Comparison of ENCODE assay signal across 8 cellular contexts in the genomic region with DNA sequence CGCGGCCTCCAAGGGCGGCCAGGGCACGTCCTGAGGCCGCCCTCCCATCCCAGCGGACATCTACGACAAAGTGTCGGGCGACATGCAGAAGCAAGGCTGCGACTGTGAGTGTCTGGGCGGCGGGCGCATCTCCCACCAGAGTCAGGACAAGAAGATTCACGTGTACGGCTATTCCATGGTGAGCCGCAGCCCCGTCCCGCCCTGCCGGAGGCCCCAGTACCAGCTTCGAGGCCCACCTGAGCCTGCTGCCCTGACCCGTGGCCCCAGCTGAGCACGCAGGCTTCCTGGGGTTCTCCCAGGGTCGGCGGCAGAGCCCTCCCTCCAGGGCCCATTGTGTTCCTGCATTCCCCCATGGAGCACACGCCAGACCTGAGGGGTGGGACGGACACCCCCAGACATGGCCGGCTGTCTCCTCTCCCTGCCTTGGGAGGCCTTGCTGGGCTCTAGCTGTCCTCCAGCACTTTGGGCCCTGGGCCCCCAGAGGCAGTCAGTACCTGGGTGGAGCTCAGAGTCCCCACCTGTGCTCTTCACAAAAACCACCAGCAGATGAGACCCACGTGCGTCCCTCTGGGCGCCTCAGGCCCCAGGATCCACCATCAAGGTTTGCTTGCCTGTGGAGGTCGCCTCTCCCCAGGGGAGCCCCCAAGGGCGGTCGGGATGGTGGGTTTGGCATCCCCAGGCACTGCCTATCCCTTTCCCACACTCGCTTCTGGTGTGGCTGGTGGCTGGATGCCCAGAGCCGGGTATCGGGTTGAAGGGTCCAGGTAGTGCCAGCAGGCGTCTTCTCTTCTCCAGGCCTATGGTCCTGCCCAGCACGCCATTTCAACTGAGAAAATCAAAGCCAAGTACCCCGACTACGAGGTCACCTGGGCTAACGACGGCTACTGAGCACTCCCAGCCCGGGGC.
A peak's percentile ranks its signal among the peaks of the same experiment; 100 is the strongest.
DNase-seq lines count a peak whose midpoint lies in the region; ATAC-seq and TF ChIP-seq lines count a peak whose summit lies in the region.

No MANE protein-coding gene starts in this region.

- H3K4me1 ChIP-seq in iPS-18a (ENCODE audit: control insufficient read depth, low read depth, low read length): peaks cover 6% of the 10 kb centered on the region

- no peak overlapping the region for H3K9ac ChIP-seq in iPS-18a (ENCODE audit: low read length)

- H3K36me3 Mint-ChIP-seq in activated naive CD8-positive, alpha-beta T cell: no peaks in the 10 kb centered on the region
- peaks cover 17 to 27% of the 10 kb centered on the region in 2 donors for H3K36me3 Mint-ChIP-seq in stimulated activated naive B cell treated with anti-CD40 and anti-IgM and Interleukin-4, amounts not matched to agents 10 μg/mL and 1 μg/mL and 100 μg/mL, for 72 hours

- H3K27me3 ChIP-seq in HL-60 (ENCODE audit: insufficient read depth, poor library complexity, severe bottlenecking) (peaks cover 2% of the 10 kb centered on the region), iPS-18a (ENCODE audit: control insufficient read depth, insufficient read depth, low read length) (no peaks in the 10 kb centered on the region)

- peak overlapping the region; percentile 66 for H3K27ac Mint-ChIP-seq in activated naive CD8-positive, alpha-beta T cell
- peak overlapping the region; percentile 86 for H3K27ac Mint-ChIP-seq in stimulated activated naive B cell treated with anti-CD40 and anti-IgM and Interleukin-4, amounts not matched to agents 10 μg/mL and 1 μg/mL and 100 μg/mL, for 72 hours

- peaks cover 4% of the 10 kb centered on the region for H3K36me3 ChIP-seq in iPS-18a (ENCODE audit: control insufficient read depth, low read depth, low read length)

- TF ChIP-seq CTCF in HL-60 (IDR thresholded peaks at IDR 0.05; ENCODE audit: insufficient read depth, low read length): no peak

- peaks cover 4% of the 10 kb centered on the region for H3K4me1 Mint-ChIP-seq in activated naive CD8-positive, alpha-beta T cell (ENCODE audit: low read depth)
- peaks cover 21 to 32% of the 10 kb centered on the region in 2 donors for H3K4me1 Mint-ChIP-seq in stimulated activated naive B cell treated with anti-CD40 and anti-IgM and Interleukin-4, amounts not matched to agents 10 μg/mL and 1 μg/mL and 100 μg/mL, for 72 hours

- H3K4me3 ChIP-seq in HL-60 (replicated peaks; ENCODE audit: insufficient read depth, low read length) (peak overlapping the region; percentile 93), iPS-18a (ENCODE audit: low read length) (peak overlapping the region; percentile 71)

- no peak for ATAC-seq in stimulated activated naive B cell treated with anti-CD40 and anti-IgM and Interleukin-4, amounts not matched to agents 10 μg/mL and 1 μg/mL and 100 μg/mL, for 72 hours (replicated peaks)

- DNase-seq in HL-60 (ENCODE audit: low read depth in 1 of 2, low spot score in 1 of 2) (no peak), AML-193 (lab: John Stamatoyannopoulos, UW) (no peak), HCEC 1CT (no peak), Ammon's horn (ENCODE audit: low spot score) (no peak), NCI-H128 (lab: John Stamatoyannopoulos, UW; ENCODE audit: unreplicated experiment) (no peak)
- DNase-seq in stimulated activated naive B cell treated with anti-CD40 and anti-IgM and Interleukin-4, amounts not matched to agents 10 μg/mL and 1 μg/mL and 100 μg/mL, for 72 hours: no peak

- no peaks in the 10 kb centered on the region for H3K9me3 ChIP-seq in iPS-18a (ENCODE audit: control insufficient read depth, low read depth, low read length)

- H3K4me3 Mint-ChIP-seq in activated naive CD8-positive, alpha-beta T cell: peak overlapping the region; percentile 87
- peak overlapping the region; percentile 92 to 96 for H3K4me3 Mint-ChIP-seq in stimulated activated naive B cell treated with anti-CD40 and anti-IgM and Interleukin-4, amounts not matched to agents 10 μg/mL and 1 μg/mL and 100 μg/mL, for 72 hours

- peaks cover 3% of the 10 kb centered on the region for H3K27me3 Mint-ChIP-seq in activated naive CD8-positive, alpha-beta T cell
- H3K27me3 Mint-ChIP-seq in stimulated activated naive B cell treated with anti-CD40 and anti-IgM and Interleukin-4, amounts not matched to agents 10 μg/mL and 1 μg/mL and 100 μg/mL, for 72 hours: peaks cover 11 to 19% of the 10 kb centered on the region in 2 donors

- no peak overlapping the region for H3K27ac ChIP-seq in HL-60 (replicated peaks)
- H3K27ac ChIP-seq in iPS-18a (ENCODE audit: low read length): no peak overlapping the region

- H3K9me3 Mint-ChIP-seq in activated naive CD8-positive, alpha-beta T cell (ENCODE audit: low read depth): no peaks in the 10 kb centered on the region
- no peaks in the 10 kb centered on the region for H3K9me3 Mint-ChIP-seq in stimulated activated naive B cell treated with anti-CD40 and anti-IgM and Interleukin-4, amounts not matched to agents 10 μg/mL and 1 μg/mL and 100 μg/mL, for 72 hours
